Comparison of ENCODE assay signal across 12 cellular contexts in genomic region chr1:236124965-236125364, GRCh38. TPM values are rescaled to one million over a fixed set of nuclear protein-coding genes. Genes with fewer than 3 reads are reported as not detected.
A peak's percentile ranks its signal among the peaks of the same experiment; 100 is the strongest.
DNase-seq lines count a peak whose midpoint lies in the region; ATAC-seq, FAIRE-seq and TF ChIP-seq lines count a peak whose summit lies in the region.
"Had no signal": no experiment of that assay in that cellular context is flagged by ENCODE, and none has a peak within 500 bp of the region (broad histone marks: within the 10 kb centered on the region; RNA-seq: fewer than 3 reads in every experiment).

No MANE protein-coding gene starts in this region.

- no peak overlapping the region for H3K56ac ChIP-seq in H1 (replicated peaks; ENCODE audit: insufficient read length, low read depth, low read length)

- no peak overlapping the region for H3K18ac ChIP-seq in H1 (ENCODE audit: extremely low read depth, low read length)

- no peak overlapping the region for H3K4me2 ChIP-seq in DND-41 (ENCODE audit: insufficient read depth, low read length)
- H3K4me2 ChIP-seq in H1 (ENCODE audit: insufficient read depth in 1 of 2, low read depth in 2 of 2, low read length in 2 of 2), result no peak overlapping the region

- H3K4me1 ChIP-seq in DND-41 (ENCODE audit: insufficient read depth, low read length) (no peaks in the 10 kb centered on the region; the same call in 1 of the 2 replicates), H1 (replicated peaks in 1 of 4; ENCODE audit: control insufficient read depth in 3 of 4, insufficient read depth in 4 of 4, low read length in 3 of 4) (peaks cover 0 to 10% (median 6%) of the 10 kb centered on the region in 4 experiments; a peak in 5 of 7 replicates), colonic mucosa (no peaks in the 10 kb centered on the region)
- H3K4me1 ChIP-seq: ascending aorta, lower lobe of right lung had no signal

- DNase-seq in DND-41 (no peak), NB4 (ENCODE audit: low read depth) (peak; percentile 32), H1 (ENCODE audit: low read depth in 1 of 2, low spot score in 2 of 2) (no peak), colonic mucosa (no peak), foreskin melanocyte (no peak), omental fat pad (ENCODE audit: low spot score) (no peak)
- DNase-seq: activated CD4-positive, alpha-beta memory T cell treated with anti-CD3 and anti-CD28 coated beads, Interleukin-2, amount 10 ng/mL, durations not matched to agents 7 days and 5 days; lower lobe of right lung; MV-4-11 had no signal

- no peaks in the 10 kb centered on the region for H3K27me3 ChIP-seq in DND-41 (ENCODE audit: insufficient read depth, low read length, poor library complexity)
- no peaks in the 10 kb centered on the region for H3K27me3 ChIP-seq in H1 (replicated peaks in 1 of 4; ENCODE audit: control insufficient read depth in 3 of 4, extremely low read depth in 1 of 4, insufficient read depth in 3 of 4, low read length in 3 of 4)
- no peaks in the 10 kb centered on the region for H3K27me3 ChIP-seq in colonic mucosa
- H3K27me3 ChIP-seq: ascending aorta had no signal

- no peak overlapping the region for H2BK5ac ChIP-seq in H1 (ENCODE audit: low read depth, low read length)

- no peak overlapping the region for H2BK120ac ChIP-seq in H1 (replicated peaks; ENCODE audit: low read depth, low read length)

- H3K27ac ChIP-seq in DND-41 (ENCODE audit: low read length), result no peak overlapping the region
- no peak overlapping the region for H3K27ac ChIP-seq in H1 (ENCODE audit: low read depth, low read length)
- H3K27ac ChIP-seq in colonic mucosa, result no peak overlapping the region
- H3K27ac ChIP-seq: ascending aorta, C4-2B, lower lobe of right lung had no signal

- H2BK15ac ChIP-seq in H1 (ENCODE audit: low read length), result no peak overlapping the region

- H3K9ac ChIP-seq in DND-41 (ENCODE audit: low read depth, low read length) (no peak overlapping the region), H1 (replicated peaks in 1 of 4; ENCODE audit: extremely low read depth in 1 of 4, low read depth in 3 of 4, low read length in 3 of 4) (no peak overlapping the region), colonic mucosa (ENCODE audit: low read depth in 2 of 2, low read length in 2 of 2) (no peak overlapping the region)

- no peak overlapping the region for H3K23ac ChIP-seq in H1 (ENCODE audit: insufficient read length)

- ATAC-seq in DND-41 (ENCODE audit: insufficient read depth, low read depth), result peak; percentile 52; the same call in 2 of the 3 replicates
- no peak for ATAC-seq in omental fat pad (ENCODE audit: low FRiP score)
- ATAC-seq: lower lobe of right lung had no signal

- TF ChIP-seq POLR2A in NB4 (IDR thresholded peaks at IDR 0.05; ENCODE audit: extremely low read depth, insufficient read length) (no peak), H1 (IDR thresholded peaks at IDR 0.05; ENCODE audit: control extremely low read depth in 1 of 2, low read depth in 2 of 2, low read length in 2 of 2) (no peak)

- H3K36me3 ChIP-seq in DND-41 (ENCODE audit: insufficient read depth, low read length), result no peaks in the 10 kb centered on the region
- H3K36me3 ChIP-seq in H1 (ENCODE audit: control insufficient read depth in 2 of 4, insufficient read depth in 4 of 4, low read length in 3 of 4), result no peaks in the 10 kb centered on the region
- no peaks in the 10 kb centered on the region for H3K36me3 ChIP-seq in colonic mucosa
- H3K36me3 ChIP-seq: ascending aorta, lower lobe of right lung had no signal

- TF ChIP-seq EP300 in H1 (IDR thresholded peaks at IDR 0.05; ENCODE audit: borderline replicate concordance in 1 of 2, low read depth in 2 of 2, low read length in 2 of 2), result no peak

- no peak overlapping the region for H2BK20ac ChIP-seq in H1 (ENCODE audit: low read length)

- no peaks in the 10 kb centered on the region for H4K20me1 ChIP-seq in DND-41 (ENCODE audit: insufficient read depth, low read length)
- no peaks in the 10 kb centered on the region for H4K20me1 ChIP-seq in H1 (replicated peaks in 1 of 2; ENCODE audit: control insufficient read depth in 1 of 2, insufficient read depth in 2 of 2, low read length in 2 of 2)

- no peak overlapping the region for H2AK5ac ChIP-seq in H1 (ENCODE audit: low read depth, low read length)

- H3K4me3 ChIP-seq in DND-41 (ENCODE audit: low read depth in 1 of 2, low read length in 2 of 2) (no peak overlapping the region), NB4 (ENCODE audit: low read depth, low read length) (no peak overlapping the region), H1 (ENCODE audit: extremely low read depth in 1 of 4, insufficient read depth in 2 of 4, low read depth in 3 of 4, low read length in 4 of 4) (no peak overlapping the region), colonic mucosa (no peak overlapping the region)
- H3K4me3 ChIP-seq: ascending aorta, lower lobe of right lung had no signal

- no peak overlapping the region for H3K4ac ChIP-seq in H1 (replicated peaks; ENCODE audit: insufficient read length, low read depth, low read length)

- POLR2A ChIA-PET in H1 (lab: Charles Lee; ENCODE audit: partially characterized antibody), result interaction anchor here (1.0 kb wide), 1 partner anchor 17 kb away, joined by 3 read pairs; the partner anchor contains the start of gene GPR137B

- no peak overlapping the region for H4K5ac ChIP-seq in H1 (ENCODE audit: insufficient read length, low read depth, low read length)

- WGBS in H1 (ENCODE audit: extremely low coverage in 1 of 2, insufficient coverage in 1 of 2, insufficient read length in 1 of 2, insufficient replicate concordance in 2 of 2, low coverage in 1 of 2, low lambda C conversion rate in 2 of 2, missing lambda C conversion rate in 1 of 2), 2 experiments, result 80% methylated on average over 2 of the region's 2 CpGs; no CpG with 5 or more reads in 1 of the 2 experiments

- FAIRE-seq in H1 (lab: Jason Lieb, UNC), result no peak

- H3K79me2 ChIP-seq in DND-41 (ENCODE audit: insufficient read depth, low read length), result no peaks in the 10 kb centered on the region
- H3K79me2 ChIP-seq in H1 (ENCODE audit: control insufficient read depth in 1 of 2, insufficient read depth in 2 of 2, low read length in 2 of 2), result no peaks in the 10 kb centered on the region

- no peak overlapping the region for H3K14ac ChIP-seq in H1 (ENCODE audit: insufficient read length)

- H3K23me2 ChIP-seq in H1 (ENCODE audit: low read depth, low read length), result no peaks in the 10 kb centered on the region; the same call in 1 of the 2 replicates

- H3K9me3 ChIP-seq in DND-41 (ENCODE audit: insufficient read depth, low read length, severe bottlenecking), result no peaks in the 10 kb centered on the region
- H3K9me3 ChIP-seq in H1 (ENCODE audit: insufficient read depth in 2 of 2, low read depth in 1 of 2, low read length in 1 of 2), result no peaks in the 10 kb centered on the region
- H3K9me3 ChIP-seq in colonic mucosa, result no peaks in the 10 kb centered on the region
- H3K9me3 ChIP-seq: ascending aorta, lower lobe of right lung had no signal

- TF ChIP-seq RAD21 in H1 (IDR thresholded peaks at IDR 0.05 in 1 of 2, conservative IDR thresholded peaks at IDR 0.05 in 1 of 2; ENCODE audit: low read depth in 2 of 2, low read length in 2 of 2), result peak; percentile 33 to 57; a peak in 3 of 4 replicates

- no peak overlapping the region for H2BK12ac ChIP-seq in H1 (ENCODE audit: low read depth, low read length)

- peak; percentile 28 for TF ChIP-seq CTCF in DND-41 (IDR thresholded peaks at IDR 0.05; ENCODE audit: borderline replicate concordance, extremely low read depth, low read length, poor library complexity, severe bottlenecking)
- TF ChIP-seq CTCF in GM12873 (IDR thresholded peaks at IDR 0.05; ENCODE audit: insufficient read depth, low read depth, low read length, missing control alignments), result peak; percentile 39
- peak; percentile 5 for TF ChIP-seq CTCF in NB4 (IDR thresholded peaks at IDR 0.05; ENCODE audit: low read depth, low read length)
- TF ChIP-seq CTCF in H1 (IDR thresholded peaks at IDR 0.05; ENCODE audit: control extremely low read depth in 1 of 3, insufficient read depth in 1 of 3, low read depth in 1 of 3, low read length in 3 of 3), result peak; percentile 20 to 37 (median 31)
- no peak for TF ChIP-seq CTCF in colonic mucosa (IDR thresholded peaks at IDR 0.05)
- no peak for TF ChIP-seq CTCF in omental fat pad (IDR thresholded peaks at IDR 0.05)

- intact Hi-C loops in colonic mucosa (cut with DNase I), result no loop called here

- no peak overlapping the region for H2AFZ ChIP-seq in DND-41 (ENCODE audit: low read depth, low read length)
- H2AFZ ChIP-seq in H1 (ENCODE audit: low read length), result no peak overlapping the region

- H3K79me1 ChIP-seq in H1 (ENCODE audit: low read depth, low read length), result no peaks in the 10 kb centered on the region

- H4K91ac ChIP-seq in H1 (replicated peaks; ENCODE audit: insufficient read length, low read length), result no peak overlapping the region

- CTCF ChIA-PET in H1 (lab: Charles Lee; ENCODE audit: partially characterized antibody), result interaction anchor here (1.4 to 8.5 kb wide), 3 partner anchors 11 to 434 kb away, joined by 3 to 61 read pairs (median 35); no protein-coding TSS in a partner anchor

- H4K8ac ChIP-seq in H1 (ENCODE audit: extremely low read depth, insufficient read depth, low read length), result no peak overlapping the region

TF ChIP-seq in H1, 55 proteins besides CTCF, POLR2A, EP300 and RAD21 (continues in another document):
- TF ChIP-seq RXRA (IDR thresholded peaks at IDR 0.05; ENCODE audit: insufficient read depth, low read depth, low read length) (no peak), ATF2 (IDR thresholded peaks at IDR 0.05; ENCODE audit: low read length) (no peak)

RNA-seq across cellular contexts. Expression of gene GPR137B, which starts 17.4 kb away (rescaled TPM):
- 7.4 and 7.7 TPM in 2 replicates for total RNA-seq in H1 (2021; fragmentation: NEBNext Ultra II Directional; extraction: Animal tissue kit (Norgen Biotek cat#: 25700))
- 6.4 and 6.9 TPM in 2 replicates for polyA plus RNA-seq in H1 (2011; rRNA removed)
- polyA plus RNA-seq in H1 (2011; cell fraction: cytosol; rRNA removed), result 3.8 TPM
- polyA plus RNA-seq in H1 (2011; cell fraction: nucleus; rRNA removed), result 17.5 TPM
- 4.8 to 6.8 TPM (median 6.4 TPM) in 4 replicates for polyA plus RNA-seq in H1 (2012, experiment 1 of 2)
- polyA plus RNA-seq in H1 (2012, experiment 2 of 2), result 2.7 TPM
- 7.5 TPM for polyA plus RNA-seq in H1 (2013, experiment 1 of 2)
- 8.2 TPM for polyA plus RNA-seq in H1 (2013, experiment 2 of 2)
- 6.5 and 7.5 TPM in 2 replicates for polyA minus RNA-seq in H1 (2011; rRNA and poly(A)+ RNA removed)
- 2.5 TPM for polyA minus RNA-seq in H1 (2011; cell fraction: cytosol; rRNA and poly(A)+ RNA removed)
- 16.5 TPM for polyA minus RNA-seq in H1 (2011; cell fraction: nucleus; rRNA and poly(A)+ RNA removed)
- total RNA-seq in colonic mucosa (1 to 10 TPM; 4.5 to 7.7 TPM), omental fat pad (10 to 100 TPM; 13.7 to 37.7 (median 26.0) TPM)

Comparison
In these comparisons a context has a peak if more than half of its experiments do, and no peak if none do; other contexts are left out.
1. CTCF ChIP-seq: peak in DND-41 (single experiment), GM12873 (single experiment), NB4 (single experiment) and H1 (3 of 3); none in colonic mucosa (single experiment) and omental fat pad (0 of 3).